In the genomic region with DNA sequence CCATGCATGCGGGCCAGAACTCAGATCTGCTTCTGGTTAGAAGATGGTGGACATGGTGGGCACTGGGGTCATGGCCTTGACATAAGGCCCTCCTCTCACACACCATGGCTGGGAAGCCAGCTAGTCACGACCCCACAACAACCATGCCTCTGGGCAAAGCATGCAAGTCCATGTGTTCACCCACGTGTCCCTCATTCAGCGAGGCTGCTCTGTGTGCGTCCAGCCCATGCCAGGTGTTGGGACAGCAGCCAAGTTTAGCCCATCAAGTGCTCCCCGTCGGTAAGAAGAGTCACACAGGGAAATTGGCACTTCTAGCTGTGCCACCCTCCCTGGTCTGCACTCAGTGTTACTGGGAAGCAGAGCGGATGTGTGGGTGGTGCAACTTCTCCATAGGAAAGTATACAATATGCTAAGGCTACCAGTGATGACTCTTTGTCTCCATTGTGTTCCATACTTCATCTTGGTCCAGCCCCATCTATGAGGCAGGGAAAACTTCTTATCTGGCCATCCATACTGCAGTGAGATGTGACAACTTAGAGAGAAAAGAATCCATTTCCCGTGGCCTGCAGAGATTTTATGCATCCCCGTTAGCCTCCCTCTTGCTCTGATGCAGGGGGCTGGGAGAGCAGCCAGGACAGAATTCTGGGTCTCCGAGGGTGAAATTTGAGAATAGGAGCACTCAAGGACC, we compare ENCODE assay signal across 20 cellular contexts.
DNase-seq lines count a peak whose midpoint lies in the region; ATAC-seq and TF ChIP-seq lines count a peak whose summit lies in the region.
"Had no signal": no experiment of that assay in that cellular context is flagged by ENCODE, and none has a peak within 500 bp of the region (broad histone marks: within the 10 kb centered on the region; RNA-seq: fewer than 3 reads in every experiment).

No MANE protein-coding gene starts in this region.

- intact Hi-C loops in activated T-helper 2 cell treated with anti-CD3 and anti-CD28 coated beads, Interferon-gamma antibody, Interleukin-2, Interleukin-4, amounts not matched to agents 10 μg/mL and 5 μg/mL and 100 μg/mL, durations not matched to agents 14 hours and 24 hours and 36 hours (cut with micrococcal nuclease): no loop called here

- H3K4me1 Mint-ChIP-seq in chondrocyte (ENCODE audit: low read depth): no peaks in the 10 kb centered on the region
- no peaks in the 10 kb centered on the region for H3K4me1 Mint-ChIP-seq in activated T-helper 2 cell treated with anti-CD3 and anti-CD28 coated beads, Interferon-gamma antibody, Interleukin-2, Interleukin-4, amounts not matched to agents 10 μg/mL and 5 μg/mL and 100 μg/mL, durations not matched to agents 14 hours and 24 hours and 36 hours (ENCODE audit: low read depth)

- no peak overlapping the region for H3K27ac Mint-ChIP-seq in chondrocyte (ENCODE audit: unreplicated experiment)
- no peak overlapping the region for H3K27ac Mint-ChIP-seq in activated T-helper 2 cell treated with anti-CD3 and anti-CD28 coated beads, Interferon-gamma antibody, Interleukin-2, Interleukin-4, amounts not matched to agents 10 μg/mL and 5 μg/mL and 100 μg/mL, durations not matched to agents 14 hours and 24 hours and 36 hours

- DNase-seq in SHP77 (lab: John Stamatoyannopoulos, UW) (peak; percentile 50 to 66), SHP77 treated with DMSO at 0.1 percent for 48 hours (lab: John Stamatoyannopoulos, UW) (no peak), NCI-H2196 (lab: John Stamatoyannopoulos, UW; ENCODE audit: unreplicated experiment) (peak; percentile 88), chondrocyte (ENCODE audit: low spot score) (peak; percentile 58)
- DNase-seq in activated T-helper 2 cell treated with anti-CD3 and anti-CD28 coated beads, Interferon-gamma antibody, Interleukin-2, Interleukin-4, amounts not matched to agents 10 μg/mL and 5 μg/mL and 100 μg/mL, durations not matched to agents 14 hours and 24 hours and 36 hours (ENCODE audit: low spot score): no peak
- DNase-seq: activated CD4-positive, alpha-beta T cell treated with anti-CD3 and anti-CD28 coated beads, Interleukin-2, amount 50 U/mL, for 48 hours; activated CD4-positive, CD25-positive, alpha-beta regulatory T cell; activated CD8-positive, alpha-beta memory T cell treated with anti-CD3 and anti-CD28 coated beads, Interleukin-2, amount 50 U/mL, for 48 hours; activated gamma-delta T cell; brain microvascular endothelial cell; cortex of kidney; Kasumi-1; mammary epithelial cell; NCI-H1436; stimulated activated CD4-positive, alpha-beta T cell treated with anti-CD3 and anti-CD28 coated beads, Interleukin-4, amount 100 ng/mL, for 4 hours; stimulated activated naive CD8-positive, alpha-beta T cell treated with anti-CD3 and anti-CD28 coated beads, Interleukin-15, Interleukin-2, amounts not matched to agents 100 U/mL and 50 U/mL, for 24 hours; T1000 had no signal

- no peak for TF ChIP-seq CTCF in chondrocyte (IDR thresholded peaks at IDR 0.05)

- H3K36me3 Mint-ChIP-seq in chondrocyte (ENCODE audit: low read depth): no peaks in the 10 kb centered on the region
- no peaks in the 10 kb centered on the region for H3K36me3 Mint-ChIP-seq in activated T-helper 2 cell treated with anti-CD3 and anti-CD28 coated beads, Interferon-gamma antibody, Interleukin-2, Interleukin-4, amounts not matched to agents 10 μg/mL and 5 μg/mL and 100 μg/mL, durations not matched to agents 14 hours and 24 hours and 36 hours (ENCODE audit: low read depth)

- H3K9me3 Mint-ChIP-seq in chondrocyte (ENCODE audit: low read depth): no peaks in the 10 kb centered on the region
- no peaks in the 10 kb centered on the region for H3K9me3 Mint-ChIP-seq in activated T-helper 2 cell treated with anti-CD3 and anti-CD28 coated beads, Interferon-gamma antibody, Interleukin-2, Interleukin-4, amounts not matched to agents 10 μg/mL and 5 μg/mL and 100 μg/mL, durations not matched to agents 14 hours and 24 hours and 36 hours

- no peak for ATAC-seq in GM21390 (IDR thresholded peaks at IDR 0.05; ENCODE audit: unreplicated experiment)
- ATAC-seq in GM18505 (IDR thresholded peaks at IDR 0.05; ENCODE audit: unreplicated experiment): no peak
- no peak for ATAC-seq in HG03457 (IDR thresholded peaks at IDR 0.05; ENCODE audit: unreplicated experiment)
- ATAC-seq: stimulated activated naive CD8-positive, alpha-beta T cell treated with anti-CD3 and anti-CD28 coated beads, Interleukin-15, Interleukin-2, amounts not matched to agents 100 U/mL and 50 U/mL, for 24 hours had no signal

- no peak overlapping the region for H3K4me3 Mint-ChIP-seq in chondrocyte (ENCODE audit: unreplicated experiment)
- H3K4me3 Mint-ChIP-seq in activated T-helper 2 cell treated with anti-CD3 and anti-CD28 coated beads, Interferon-gamma antibody, Interleukin-2, Interleukin-4, amounts not matched to agents 10 μg/mL and 5 μg/mL and 100 μg/mL, durations not matched to agents 14 hours and 24 hours and 36 hours (ENCODE audit: low read depth): no peak overlapping the region

- TF ChIP-seq POLR2A in GM18505 (IDR thresholded peaks at IDR 0.05; ENCODE audit: borderline replicate concordance, extremely low read depth, insufficient read depth, insufficient read length): no peak

- peaks cover 29% of the 10 kb centered on the region for H3K27me3 Mint-ChIP-seq in chondrocyte (ENCODE audit: low read depth)
- H3K27me3 Mint-ChIP-seq in activated T-helper 2 cell treated with anti-CD3 and anti-CD28 coated beads, Interferon-gamma antibody, Interleukin-2, Interleukin-4, amounts not matched to agents 10 μg/mL and 5 μg/mL and 100 μg/mL, durations not matched to agents 14 hours and 24 hours and 36 hours (ENCODE audit: low read depth): no peaks in the 10 kb centered on the region

Comparison
In these comparisons a context has a peak if more than half of its experiments do, and no peak if none do; other contexts are left out.
1. DNase-seq: peak in SHP77 (2 of 2), NCI-H2196 (single experiment) and chondrocyte (single experiment); none in SHP77 treated with DMSO at 0.1 percent for 48 hours (single experiment) and activated T-helper 2 cell treated with anti-CD3 and anti-CD28 coated beads, Interferon-gamma antibody, Interleukin-2, Interleukin-4, amounts not matched to agents 10 μg/mL and 5 μg/mL and 100 μg/mL, durations not matched to agents 14 hours and 24 hours and 36 hours (single experiment).